ENCODE assay signal across 32 cellular contexts in the genomic region with DNA sequence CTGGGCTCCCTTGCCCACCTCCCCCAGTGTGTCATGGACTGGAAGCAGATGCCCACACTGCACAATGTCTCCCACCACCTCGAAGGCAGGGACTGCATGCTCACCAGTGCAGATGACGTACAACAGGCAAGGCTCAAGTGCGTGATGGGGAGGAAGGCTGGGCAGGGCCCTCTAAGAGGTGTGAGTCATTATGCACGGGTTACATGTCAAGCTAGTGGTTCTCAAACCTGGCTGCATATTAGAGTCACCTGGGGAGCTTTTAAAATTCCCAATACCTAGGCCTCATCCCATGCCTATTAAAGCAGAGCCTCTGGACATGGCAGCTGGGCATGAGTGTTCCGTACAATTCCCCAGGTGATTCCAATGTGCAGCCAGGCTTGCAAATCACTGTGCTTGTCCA.
"Had no signal": no experiment of that assay in that cellular context is flagged by ENCODE, and none has a peak within 500 bp of the region (broad histone marks: within the 10 kb centered on the region; RNA-seq: fewer than 3 reads in every experiment).

No MANE protein-coding gene starts in this region.

- H3K9me3 Mint-ChIP-seq: activated naive CD8-positive, alpha-beta T cell treated with anti-CD3 and anti-CD28 coated beads for 36 hours; nephron; stimulated activated effector memory CD8-positive, alpha-beta T cell treated with anti-CD3 and anti-CD28 coated beads, Interleukin-12 subunit alpha, Interleukin-12 subunit beta, amount 100 ng/mL, for 72 hours; stimulated activated naive CD8-positive, alpha-beta T cell treated with anti-CD3 and anti-CD28 coated beads, Interleukin-15, Interleukin-2, amounts not matched to agents 100 ng/mL and 50 ng/mL, for 24 hours had no signal

- H3K27ac ChIP-seq: adrenal gland, body of pancreas, cardiac muscle cell, colonic mucosa, heart left ventricle, left ventricle myocardium inferior, ovary, prostate gland, sigmoid colon, thyroid gland, upper lobe of left lung, WERI-Rb-1 had no signal

- ATAC-seq: activated CD4-positive, CD25-positive, alpha-beta regulatory T cell treated with anti-CD3 and anti-CD28 coated beads, Interleukin-2, amount 50 U/mL, for 24 hours; body of pancreas; stimulated activated effector memory CD8-positive, alpha-beta T cell treated with anti-CD3 and anti-CD28 coated beads, Interleukin-12 subunit alpha, Interleukin-12 subunit beta, amount 100 ng/mL, for 72 hours; T-helper 17 cell had no signal

- H3K27ac Mint-ChIP-seq: activated naive CD8-positive, alpha-beta T cell treated with anti-CD3 and anti-CD28 coated beads for 36 hours; nephron; stimulated activated effector memory CD8-positive, alpha-beta T cell treated with anti-CD3 and anti-CD28 coated beads, Interleukin-12 subunit alpha, Interleukin-12 subunit beta, amount 100 ng/mL, for 72 hours; stimulated activated naive CD8-positive, alpha-beta T cell treated with anti-CD3 and anti-CD28 coated beads, Interleukin-15, Interleukin-2, amounts not matched to agents 100 ng/mL and 50 ng/mL, for 24 hours; T-helper 17 cell had no signal

- H3K4me1 ChIP-seq: adrenal gland, colonic mucosa, left ventricle myocardium inferior, prostate gland, upper lobe of left lung had no signal

- H3K36me3 ChIP-seq: adrenal gland, cardiac muscle cell, colonic mucosa, heart left ventricle, left ventricle myocardium inferior, ovary, prostate gland, sigmoid colon, thyroid gland, upper lobe of left lung, WERI-Rb-1 had no signal

- H3K4me3 ChIP-seq: adrenal gland, body of pancreas, cardiac muscle cell, colonic mucosa, heart left ventricle, left ventricle myocardium inferior, ovary, prostate gland, sigmoid colon, thyroid gland, upper lobe of left lung had no signal

- H3K9me3 ChIP-seq: adrenal gland, body of pancreas, colonic mucosa, heart left ventricle, left ventricle myocardium inferior, ovary, prostate gland, sigmoid colon, thyroid gland, upper lobe of left lung had no signal

- DNase-seq: activated CD4-positive, alpha-beta T cell treated with anti-CD3 and anti-CD28 coated beads for 48 hours; activated CD4-positive, alpha-beta T cell treated with anti-CD3 and anti-CD28 coated beads, Interleukin-2, amount 50 U/mL, for 48 hours; activated CD8-positive, alpha-beta memory T cell treated with anti-CD3 and anti-CD28 coated beads for 24 hours; activated effector memory CD4-positive, alpha-beta T cell treated with Interleukin-2 at 50 U/mL for 16 hours; activated naive CD4-positive, alpha-beta T cell treated with Interleukin-2 at 50 U/mL for 16 hours; activated naive CD8-positive, alpha-beta T cell treated with anti-CD3 and anti-CD28 coated beads for 36 hours; adrenal gland; aorta; body of pancreas; cerebellar nuclear complex; colonic mucosa; effector CD8-positive, alpha-beta T cell; erythroblast; heart left ventricle; kidney glomerular epithelial cell; left ventricle myocardium inferior; ovary; sigmoid colon; small intestine; stimulated activated CD4-positive, alpha-beta T cell treated with anti-CD3 and anti-CD28 coated beads, Interleukin-4, amount 100 ng/mL, for 24 hours; substantia nigra; T-helper 17 cell; T1000; thyroid gland; WERI-Rb-1 had no signal

- H3K27me3 ChIP-seq: adrenal gland, body of pancreas, cardiac muscle cell, colonic mucosa, ovary, thyroid gland, upper lobe of left lung had no signal

- H3K36me3 Mint-ChIP-seq: activated naive CD8-positive, alpha-beta T cell treated with anti-CD3 and anti-CD28 coated beads for 36 hours; stimulated activated effector memory CD8-positive, alpha-beta T cell treated with anti-CD3 and anti-CD28 coated beads, Interleukin-12 subunit alpha, Interleukin-12 subunit beta, amount 100 ng/mL, for 72 hours had no signal

- H3K4me3 Mint-ChIP-seq: activated naive CD8-positive, alpha-beta T cell treated with anti-CD3 and anti-CD28 coated beads for 36 hours; nephron; stimulated activated effector memory CD8-positive, alpha-beta T cell treated with anti-CD3 and anti-CD28 coated beads, Interleukin-12 subunit alpha, Interleukin-12 subunit beta, amount 100 ng/mL, for 72 hours; stimulated activated naive CD8-positive, alpha-beta T cell treated with anti-CD3 and anti-CD28 coated beads, Interleukin-15, Interleukin-2, amounts not matched to agents 100 ng/mL and 50 ng/mL, for 24 hours; T-helper 17 cell had no signal

- H3K27me3 Mint-ChIP-seq: stimulated activated naive CD8-positive, alpha-beta T cell treated with anti-CD3 and anti-CD28 coated beads, Interleukin-15, Interleukin-2, amounts not matched to agents 100 ng/mL and 50 ng/mL, for 24 hours had no signal

- H3K4me1 Mint-ChIP-seq: activated naive CD8-positive, alpha-beta T cell treated with anti-CD3 and anti-CD28 coated beads for 36 hours; nephron; stimulated activated effector memory CD8-positive, alpha-beta T cell treated with anti-CD3 and anti-CD28 coated beads, Interleukin-12 subunit alpha, Interleukin-12 subunit beta, amount 100 ng/mL, for 72 hours; T-helper 17 cell had no signal
